8 cellular contexts compared by ENCODE assay signal in genomic region chr5:173581408-173582197, GRCh38. TPM values are rescaled to one million over a fixed set of nuclear protein-coding genes. Genes with fewer than 3 reads are reported as not detected.
DNase-seq lines count a peak whose midpoint lies in the region; ATAC-seq and TF ChIP-seq lines count a peak whose summit lies in the region.

No MANE protein-coding gene starts in this region.

- TF ChIP-seq CTCF in cardiac muscle cell (IDR thresholded peaks at IDR 0.05; ENCODE audit: low read depth, low read length) (peak; percentile 90), OCI-LY3 (IDR thresholded peaks at IDR 0.05; ENCODE audit: low read depth, low read length) (peak; percentile 89)

- no peaks in the 10 kb centered on the region for H3K9me3 ChIP-seq in cardiac muscle cell (ENCODE audit: low read depth)
- no peaks in the 10 kb centered on the region for H3K9me3 ChIP-seq in OCI-LY3 (ENCODE audit: insufficient read depth, low read length)

- DNase-seq in cardiac muscle cell (ENCODE audit: low read depth in 1 of 2, low spot score in 1 of 2) (peak; percentile 60 to 69), cardiac septum (ENCODE audit: low spot score) (no peak), iris pigment epithelial cell (ENCODE audit: low read depth) (peak; percentile 37), H4 (ENCODE audit: low spot score) (no peak)
- DNase-seq in activated naive CD8-positive, alpha-beta T cell treated with anti-CD3 and anti-CD28 coated beads, Interleukin-2, amount 10 ng/mL, durations not matched to agents 7 days and 5 days: peak; percentile 59
- DNase-seq in stimulated activated CD8-positive, alpha-beta memory T cell treated with anti-CD3 and anti-CD28 coated beads, Interleukin-4, amount 100 ng/mL, for 48 hours: peak; percentile 84

- H3K36me3 Mint-ChIP-seq in activated naive CD8-positive, alpha-beta T cell treated with anti-CD3 and anti-CD28 coated beads, Interleukin-2, amount 10 ng/mL, durations not matched to agents 7 days and 5 days: no peaks in the 10 kb centered on the region

- H3K9ac ChIP-seq in OCI-LY3 (ENCODE audit: low read length): no peak overlapping the region

- no peaks in the 10 kb centered on the region for H3K36me3 ChIP-seq in cardiac muscle cell
- no peaks in the 10 kb centered on the region for H3K36me3 ChIP-seq in OCI-LY3 (replicated peaks; ENCODE audit: low read depth, low read length)

- H3K4me3 ChIP-seq in cardiac muscle cell (no peak overlapping the region), OCI-LY3 (ENCODE audit: low read length) (no peak overlapping the region)

- peaks cover 4% of the 10 kb centered on the region for H3K9me3 Mint-ChIP-seq in activated naive CD8-positive, alpha-beta T cell treated with anti-CD3 and anti-CD28 coated beads, Interleukin-2, amount 10 ng/mL, durations not matched to agents 7 days and 5 days

- H3K27me3 Mint-ChIP-seq in activated naive CD8-positive, alpha-beta T cell treated with anti-CD3 and anti-CD28 coated beads, Interleukin-2, amount 10 ng/mL, durations not matched to agents 7 days and 5 days: no peaks in the 10 kb centered on the region

- POLR2A ChIA-PET in activated naive CD8-positive, alpha-beta T cell treated with anti-CD3 and anti-CD28 coated beads, Interleukin-2, amount 10 ng/mL, durations not matched to agents 7 days and 5 days (lab: Charles Lee): no interaction called here

- H3K4me1 ChIP-seq in cardiac muscle cell (ENCODE audit: low read depth): no peaks in the 10 kb centered on the region
- H3K4me1 ChIP-seq in OCI-LY3 (ENCODE audit: low read length): no peaks in the 10 kb centered on the region

- no peak overlapping the region for H2AFZ ChIP-seq in OCI-LY3 (ENCODE audit: low read depth, low read length)

- H3K4me1 Mint-ChIP-seq in activated naive CD8-positive, alpha-beta T cell treated with anti-CD3 and anti-CD28 coated beads, Interleukin-2, amount 10 ng/mL, durations not matched to agents 7 days and 5 days: no peaks in the 10 kb centered on the region

- no peak overlapping the region for H3K27ac ChIP-seq in cardiac muscle cell
- H3K27ac ChIP-seq in OCI-LY3 (ENCODE audit: low read length): no peak overlapping the region

- H3K27ac Mint-ChIP-seq in activated naive CD8-positive, alpha-beta T cell treated with anti-CD3 and anti-CD28 coated beads, Interleukin-2, amount 10 ng/mL, durations not matched to agents 7 days and 5 days: no peak overlapping the region

- ATAC-seq in activated naive CD8-positive, alpha-beta T cell treated with anti-CD3 and anti-CD28 coated beads, Interleukin-2, amount 10 ng/mL, durations not matched to agents 7 days and 5 days (ENCODE audit: low read depth): no peak
- ATAC-seq in GM21529 (IDR thresholded peaks at IDR 0.05; ENCODE audit: unreplicated experiment): no peak

- H4K20me1 ChIP-seq in OCI-LY3 (ENCODE audit: insufficient read depth, low read length): no peaks in the 10 kb centered on the region

- intact Hi-C loops in cardiac septum (cut with DNase I): no loop called here

- no peaks in the 10 kb centered on the region for H3K27me3 ChIP-seq in cardiac muscle cell
- H3K27me3 ChIP-seq in OCI-LY3 (ENCODE audit: low read depth, low read length): peaks cover 38% of the 10 kb centered on the region

- H3K79me2 ChIP-seq in OCI-LY3 (ENCODE audit: low read length): no peaks in the 10 kb centered on the region

- no peak overlapping the region for H3K4me2 ChIP-seq in OCI-LY3 (ENCODE audit: low read length)

- no peak overlapping the region for H3K4me3 Mint-ChIP-seq in activated naive CD8-positive, alpha-beta T cell treated with anti-CD3 and anti-CD28 coated beads, Interleukin-2, amount 10 ng/mL, durations not matched to agents 7 days and 5 days

RNA-seq across cellular contexts. Expression of gene BOD1, which starts 34.8 kb away (rescaled TPM):
- 94.9 and 96.3 TPM in 2 replicates for total RNA-seq in cardiac muscle cell
- polyA plus RNA-seq in cardiac muscle cell: 80.5 and 101 TPM in 2 replicates
- 44.9 TPM for total RNA-seq in cardiac septum
- total RNA-seq in activated naive CD8-positive, alpha-beta T cell treated with anti-CD3 and anti-CD28 coated beads, Interleukin-2, amount 10 ng/mL, durations not matched to agents 7 days and 5 days: 10 to 100 TPM; 21.5 to 23.1 TPM
- 77.9 and 88.5 TPM in 2 replicates for total RNA-seq in H4 (2014; rRNA removed; shearing (Covaris generic))

Comparison
In these comparisons a context has a peak if more than half of its experiments do, and no peak if none do; other contexts are left out.
1. DNase-seq: peak in cardiac muscle cell (2 of 2), activated naive CD8-positive, alpha-beta T cell treated with anti-CD3 and anti-CD28 coated beads, Interleukin-2, amount 10 ng/mL, durations not matched to agents 7 days and 5 days (single experiment), iris pigment epithelial cell (single experiment) and stimulated activated CD8-positive, alpha-beta memory T cell treated with anti-CD3 and anti-CD28 coated beads, Interleukin-4, amount 100 ng/mL, for 48 hours (single experiment); none in cardiac septum (single experiment) and H4 (single experiment).